In genomic region chr9:16656432-16657169, GRCh38 we compare ENCODE assay signal across 17 cellular contexts.
DNase-seq lines count a peak whose midpoint lies in the region; ATAC-seq and TF ChIP-seq lines count a peak whose summit lies in the region.
"Had no signal": no experiment of that assay in that cellular context is flagged by ENCODE, and none has a peak within 500 bp of the region (broad histone marks: within the 10 kb centered on the region; RNA-seq: fewer than 3 reads in every experiment).

No MANE protein-coding gene starts in this region.

- no peaks in the 10 kb centered on the region for H3K9me3 Mint-ChIP-seq in H9

- no peak overlapping the region for H2AFZ ChIP-seq in H9 (ENCODE audit: low read length)

- no peaks in the 10 kb centered on the region for H3K79me2 ChIP-seq in H9 (ENCODE audit: insufficient read depth, low read length)

- no peak overlapping the region for H3K4me3 Mint-ChIP-seq in H9
- H3K4me3 Mint-ChIP-seq: T-cell had no signal

- no peak overlapping the region for H3K4ac ChIP-seq in H9 (ENCODE audit: low read depth, low read length)

- no peak overlapping the region for H4K8ac ChIP-seq in H9 (replicated peaks; ENCODE audit: insufficient read length, low read depth, low read length)

- H3K23ac ChIP-seq in H9 (ENCODE audit: insufficient read length, low read depth, low read length): no peak overlapping the region

- no peak overlapping the region for H3K56ac ChIP-seq in H9 (ENCODE audit: insufficient read length, low read depth, low read length)

- H4K5ac ChIP-seq in H9 (ENCODE audit: insufficient read length, low read depth, low read length): no peak overlapping the region

- no peak overlapping the region for H4K91ac ChIP-seq in H9 (ENCODE audit: insufficient read length, low read depth, low read length)

- H2BK5ac ChIP-seq in H9 (ENCODE audit: insufficient read length, low read length): no peak overlapping the region

- peaks cover 0 to 37% (median 11%) of the 10 kb centered on the region in 10 experiments; a peak in 12 of 20 replicates for H3K4me1 ChIP-seq in BLaER1 treated with 17β-estradiol and CSF1 and Interleukin-3, amounts not matched to agents 10 nM and 100 nM
- peaks cover 13% of the 10 kb centered on the region for H3K4me1 ChIP-seq in H9 (ENCODE audit: insufficient read depth, low read length)

- H3K9ac ChIP-seq in BLaER1 treated with 17β-estradiol and CSF1 and Interleukin-3, amounts not matched to agents 10 nM and 100 nM: no peak overlapping the region
- H3K9ac ChIP-seq in H9 (ENCODE audit: extremely low read depth, insufficient read length, low read length): no peak overlapping the region

- no peak overlapping the region for H2BK20ac ChIP-seq in H9 (ENCODE audit: low read depth, low read length, poor library complexity, severe bottlenecking)

- TF ChIP-seq CTCF in H9 (conservative IDR thresholded peaks at IDR 0.05): no peak

- peaks cover 54 to 67% of the 10 kb centered on the region in 2 experiments for H3K4me1 Mint-ChIP-seq in H9
- H3K4me1 Mint-ChIP-seq: CD4-positive, CD25-positive, alpha-beta regulatory T cell; T-cell had no signal

- H3K23me2 ChIP-seq in H9 (ENCODE audit: insufficient read length, low read depth, low read length, poor library complexity, severe bottlenecking): no peaks in the 10 kb centered on the region

- ATAC-seq in HG02763 (IDR thresholded peaks at IDR 0.05; ENCODE audit: unreplicated experiment): no peak
- ATAC-seq: HepG2, T-cell had no signal

- peak overlapping the region in 2 of 3 experiments; percentile 57 to 74; a peak in 4 of 7 replicates for H3K27ac Mint-ChIP-seq in H9
- H3K27ac Mint-ChIP-seq: T-cell had no signal

- H3K27me3 Mint-ChIP-seq in H9 (ENCODE audit: low read depth): no peaks in the 10 kb centered on the region
- H3K27me3 Mint-ChIP-seq: CD4-positive, CD25-positive, alpha-beta regulatory T cell; T-cell had no signal

- DNase-seq in H9 (no peak), NCI-H69 (lab: John Stamatoyannopoulos, UW) (peak; percentile 67), myocyte (ENCODE audit: low read depth) (peak; percentile 43), NCI-H2227 (lab: John Stamatoyannopoulos, UW; ENCODE audit: unreplicated experiment) (no peak)
- no peak for DNase-seq in activated CD4-positive, alpha-beta T cell treated with anti-CD3 and anti-CD28 coated beads for 1 hour
- no peak for DNase-seq in stimulated activated CD4-positive, alpha-beta T cell treated with anti-CD3 and anti-CD28 coated beads, Interleukin-15, amount 100 ng/mL, for 24 hours
- DNase-seq: Calu3; CD4-positive, CD25-positive, alpha-beta regulatory T cell; DMS79 treated with DMSO at 0.1 percent for 48 hours; GF-D8; NCI-H146; T-cell had no signal

- no peak overlapping the region for H2BK15ac ChIP-seq in H9 (ENCODE audit: low read depth, low read length)

- H3K27me3 ChIP-seq in BLaER1 treated with 17β-estradiol and CSF1 and Interleukin-3, amounts not matched to agents 10 nM and 100 nM: no peaks in the 10 kb centered on the region
- no peaks in the 10 kb centered on the region for H3K27me3 ChIP-seq in H9 (ENCODE audit: insufficient read depth, low read length)
- H3K27me3 ChIP-seq: SJSA1 had no signal

- no peak overlapping the region for H3K27ac ChIP-seq in BLaER1 treated with 17β-estradiol and CSF1 and Interleukin-3, amounts not matched to agents 10 nM and 100 nM
- H3K27ac ChIP-seq in H9 (ENCODE audit: insufficient read length, low read depth, low read length): no peak overlapping the region
- H3K27ac ChIP-seq: RWPE1 had no signal

- H3K9me3 ChIP-seq in BLaER1 treated with 17β-estradiol and CSF1 and Interleukin-3, amounts not matched to agents 10 nM and 100 nM (replicated peaks in 1 of 11): no peaks in the 10 kb centered on the region
- no peaks in the 10 kb centered on the region for H3K9me3 ChIP-seq in H9 (ENCODE audit: control insufficient read depth, low read depth, low read length)
- H3K9me3 ChIP-seq: SJSA1 had no signal

- H3K4me2 ChIP-seq in BLaER1 treated with 17β-estradiol and CSF1 and Interleukin-3, amounts not matched to agents 10 nM and 100 nM: peak overlapping the region in 6 of 11 experiments; percentile 8 to 53 (median 28); a peak in 11 of 22 replicates
- H3K4me2 ChIP-seq in H9 (ENCODE audit: insufficient read depth, insufficient read length, low read length): no peak overlapping the region

- H3K36me3 Mint-ChIP-seq in H9 (ENCODE audit: insufficient read depth in 1 of 3, low read depth in 3 of 3): no peaks in the 10 kb centered on the region; a peak in 1 of 7 replicates
- H3K36me3 Mint-ChIP-seq: CD4-positive, CD25-positive, alpha-beta regulatory T cell; T-cell had no signal

- no peaks in the 10 kb centered on the region for H3K36me3 ChIP-seq in BLaER1 treated with 17β-estradiol and CSF1 and Interleukin-3, amounts not matched to agents 10 nM and 100 nM
- H3K36me3 ChIP-seq: SJSA1 had no signal

- WGBS in H9 (ENCODE audit: extremely low coverage, insufficient read length, low lambda C conversion rate): no CpG with 5 or more reads among the region's 2 CpGs

- H3K18ac ChIP-seq in H9 (ENCODE audit: insufficient read length, low read depth, low read length): no peak overlapping the region

- H4K20me1 ChIP-seq in BLaER1 treated with 17β-estradiol and CSF1 and Interleukin-3, amounts not matched to agents 10 nM and 100 nM: no peaks in the 10 kb centered on the region; a peak in 1 of 22 replicates
- no peaks in the 10 kb centered on the region for H4K20me1 ChIP-seq in H9 (ENCODE audit: control insufficient read depth, insufficient read depth, insufficient read length)

- H2BK12ac ChIP-seq in H9 (ENCODE audit: insufficient read length, low read depth, low read length): no peak overlapping the region

- H2AK5ac ChIP-seq in H9 (ENCODE audit: insufficient read length, low read length): no peak overlapping the region

- H3K4me3 ChIP-seq in BLaER1 treated with 17β-estradiol and CSF1 and Interleukin-3, amounts not matched to agents 10 nM and 100 nM: no peak overlapping the region
- H3K4me3 ChIP-seq: SJSA1 had no signal

- H3T11ph ChIP-seq in H9 (ENCODE audit: low read length): no peak overlapping the region

- H3K14ac ChIP-seq in H9 (ENCODE audit: insufficient read depth, low read length): no peak overlapping the region

- no peaks in the 10 kb centered on the region for H3K79me1 ChIP-seq in H9 (ENCODE audit: insufficient read depth, low read depth, low read length, poor library complexity, severe bottlenecking)

- H2BK120ac ChIP-seq in H9 (ENCODE audit: low read depth, low read length, poor library complexity, severe bottlenecking): no peak overlapping the region

Comparison
In these comparisons a context has a peak if more than half of its experiments do, and no peak if none do; other contexts are left out.
1. DNase-seq: peak in NCI-H69 (single experiment) and myocyte (single experiment); none in H9 (single experiment), activated CD4-positive, alpha-beta T cell treated with anti-CD3 and anti-CD28 coated beads for 1 hour (single experiment), stimulated activated CD4-positive, alpha-beta T cell treated with anti-CD3 and anti-CD28 coated beads, Interleukin-15, amount 100 ng/mL, for 24 hours (single experiment) and NCI-H2227 (single experiment).